In genomic region chr12:15789215-15790171, GRCh38 we compare ENCODE assay signal across 8 cellular contexts. TPM values are rescaled to one million over a fixed set of nuclear protein-coding genes. Genes with fewer than 3 reads are reported as not detected.
A peak's percentile ranks its signal among the peaks of the same experiment; 100 is the strongest.
DNase-seq lines count a peak whose midpoint lies in the region; ATAC-seq, FAIRE-seq and TF ChIP-seq lines count a peak whose summit lies in the region.

EPS8 (minus strand) TSS chr12:15789388; CDS start chr12:15682951, 106,437 bp downstream.

- H3K27ac ChIP-seq in fibroblast of lung (ENCODE audit: insufficient read depth, low read length) = peak within 1 kb of the TSS; percentile 84
- H3K27ac ChIP-seq in naive thymus-derived CD4-positive, alpha-beta T cell (ENCODE audit: low read depth, low read length) = peak within 1 kb of the TSS; percentile 63

- H3K79me2 ChIP-seq in fibroblast of lung (ENCODE audit: control insufficient read depth, insufficient read depth, low read length) = peaks cover 44% of the 10 kb centered on the region

- DNase-seq in DMS53 treated with DMSO at 0.1 percent for 48 hours (lab: John Stamatoyannopoulos, UW; ENCODE audit: unreplicated experiment) (peak; percentile 98), KBM-7 (peak; percentile 94), RCC 7860 (ENCODE audit: low spot score) (peak; percentile 80), fibroblast of lung (ENCODE audit: low read depth in 2 of 2) (peak; percentile 90 to 91)
- peak; percentile 71 to 78 for DNase-seq in activated T-helper 1 cell treated with anti-CD3 and anti-CD28 coated beads, Interleukin-2, amount 50 U/mL, for 16 hours (ENCODE audit: low read depth in 1 of 2, low spot score in 1 of 2)
- DNase-seq in naive thymus-derived CD4-positive, alpha-beta T cell = peak; percentile 82 to 92 (median 91)

- H3K9ac ChIP-seq in fibroblast of lung (ENCODE audit: insufficient read depth, low read length) = peak within 1 kb of the TSS; percentile 85

- H3K27ac Mint-ChIP-seq in naive thymus-derived CD4-positive, alpha-beta T cell = peak within 1 kb of the TSS; percentile 58 to 97 (median 84)
- peak within 1 kb of the TSS; percentile 22 for H3K27ac Mint-ChIP-seq in stimulated activated memory B cell treated with anti-CD40 and anti-IgM and Interleukin-4, amounts not matched to agents 10 μg/mL and 1 μg/mL and 100 μg/mL, for 72 hours

- H3K4me3 ChIP-seq in fibroblast of lung (replicated peaks in 1 of 4; ENCODE audit: control extremely low read depth in 1 of 4, insufficient read depth in 1 of 4, low read depth in 3 of 4, low read length in 4 of 4) = peak within 1 kb of the TSS; percentile 80 to 97 (median 91)
- H3K4me3 ChIP-seq in naive thymus-derived CD4-positive, alpha-beta T cell (ENCODE audit: low read length) = peak within 1 kb of the TSS; percentile 78

- CTCF ChIA-PET in naive thymus-derived CD4-positive, alpha-beta T cell (lab: Charles Lee) = interaction anchor here (1.3 to 1.9 kb wide), 5 partner anchors 9 to 257 kb away, joined by 3 to 5 read pairs (median 5); no protein-coding TSS in a partner anchor

- H3K27me3 ChIP-seq in fibroblast of lung (ENCODE audit: control insufficient read depth, insufficient read depth, low read length) = no peaks in the 10 kb centered on the region
- peaks cover 0 to 11% of the 10 kb centered on the region in 2 donors for H3K27me3 ChIP-seq in naive thymus-derived CD4-positive, alpha-beta T cell (ENCODE audit: control insufficient read depth in 2 of 2, insufficient read depth in 2 of 2, low read length in 2 of 2)

- no peaks in the 10 kb centered on the region for H3K36me3 Mint-ChIP-seq in naive thymus-derived CD4-positive, alpha-beta T cell
- H3K36me3 Mint-ChIP-seq in stimulated activated memory B cell treated with anti-CD40 and anti-IgM and Interleukin-4, amounts not matched to agents 10 μg/mL and 1 μg/mL and 100 μg/mL, for 72 hours = no peaks in the 10 kb centered on the region

- POLR2A ChIA-PET in naive thymus-derived CD4-positive, alpha-beta T cell (lab: Charles Lee) = interaction anchor here (0.6 to 2.1 kb wide), 6 partner anchors 21 to 1534 kb away, joined by 3 to 7 read pairs (median 3); partner anchors contain the start of genes DERA and STRAP

- H3K4me1 ChIP-seq in fibroblast of lung (ENCODE audit: control insufficient read depth, extremely low read depth, insufficient read depth, low read length) = peaks cover 2% of the 10 kb centered on the region
- H3K4me1 ChIP-seq in naive thymus-derived CD4-positive, alpha-beta T cell (ENCODE audit: control insufficient read depth in 2 of 2, insufficient read depth in 2 of 2, low read length in 2 of 2) = peaks cover 0 to 7% of the 10 kb centered on the region in 2 donors

- intact Hi-C loops in naive thymus-derived CD4-positive, alpha-beta T cell (cut with micrococcal nuclease) = loop anchor here (1.0 to 10.0 kb wide), 13 partner anchors 67 to 1532 kb away; partner anchors contain the start of genes STRAP (in 2 of the 2), ATF7IP (in 1 of the 2), C12orf60 (in 1 of the 2) and WBP11 (in 1 of the 2)

- peaks cover 10 to 17% (median 15%) of the 10 kb centered on the region in 7 donors for H3K4me1 Mint-ChIP-seq in naive thymus-derived CD4-positive, alpha-beta T cell
- peaks cover 14% of the 10 kb centered on the region for H3K4me1 Mint-ChIP-seq in stimulated activated memory B cell treated with anti-CD40 and anti-IgM and Interleukin-4, amounts not matched to agents 10 μg/mL and 1 μg/mL and 100 μg/mL, for 72 hours

- no peaks in the 10 kb centered on the region for H3K9me3 ChIP-seq in fibroblast of lung (ENCODE audit: control insufficient read depth, insufficient read depth, low read depth, low read length)
- no peaks in the 10 kb centered on the region for H3K9me3 ChIP-seq in naive thymus-derived CD4-positive, alpha-beta T cell (ENCODE audit: control insufficient read depth in 2 of 3, low read length in 3 of 3)

- H3K36me3 ChIP-seq in fibroblast of lung (ENCODE audit: control insufficient read depth, insufficient read depth, low read length) = no peaks in the 10 kb centered on the region
- H3K36me3 ChIP-seq in naive thymus-derived CD4-positive, alpha-beta T cell (ENCODE audit: control insufficient read depth in 2 of 3, insufficient read depth in 3 of 3, low read length in 3 of 3) = no peaks in the 10 kb centered on the region

- FAIRE-seq in RCC 7860 (lab: Jason Lieb, UNC) = no peak

- H3K4me2 ChIP-seq in fibroblast of lung (ENCODE audit: extremely low read depth, insufficient read depth, low read length) = peak within 1 kb of the TSS; percentile 99

- in situ Hi-C loops in KBM-7 (cut with MboI; ENCODE audit: low pct_unique_long_range_greater_than_20kb, low sequenced_read_pairs) = no loop called here

- H2AFZ ChIP-seq in fibroblast of lung (ENCODE audit: low read length) = peak within 1 kb of the TSS; percentile 92

- H3K4me3 Mint-ChIP-seq in naive thymus-derived CD4-positive, alpha-beta T cell = peak within 1 kb of the TSS; percentile 91 to 99 (median 96)
- peak within 1 kb of the TSS; percentile 87 for H3K4me3 Mint-ChIP-seq in stimulated activated memory B cell treated with anti-CD40 and anti-IgM and Interleukin-4, amounts not matched to agents 10 μg/mL and 1 μg/mL and 100 μg/mL, for 72 hours

- H4K20me1 ChIP-seq in fibroblast of lung (ENCODE audit: control insufficient read depth, extremely low read depth, insufficient read depth, low read length) = no peaks in the 10 kb centered on the region

- peaks cover 26 to 74% (median 49%) of the 10 kb centered on the region in 5 donors for H3K27me3 Mint-ChIP-seq in naive thymus-derived CD4-positive, alpha-beta T cell
- peaks cover 30% of the 10 kb centered on the region for H3K27me3 Mint-ChIP-seq in stimulated activated memory B cell treated with anti-CD40 and anti-IgM and Interleukin-4, amounts not matched to agents 10 μg/mL and 1 μg/mL and 100 μg/mL, for 72 hours

- peaks cover 0 to 3% (median 0%) of the 10 kb centered on the region in 11 donors for H3K9me3 Mint-ChIP-seq in naive thymus-derived CD4-positive, alpha-beta T cell
- H3K9me3 Mint-ChIP-seq in stimulated activated memory B cell treated with anti-CD40 and anti-IgM and Interleukin-4, amounts not matched to agents 10 μg/mL and 1 μg/mL and 100 μg/mL, for 72 hours = no peaks in the 10 kb centered on the region

- TF ChIP-seq CTCF in fibroblast of lung (conservative IDR thresholded peaks at IDR 0.05 in 1 of 2, IDR thresholded peaks at IDR 0.05 in 1 of 2; ENCODE audit: low read depth in 1 of 2, low read length in 2 of 2) = no peak

- peak; percentile 94 for ATAC-seq in GM21737 (IDR thresholded peaks at IDR 0.05; ENCODE audit: unreplicated experiment)
- ATAC-seq in naive thymus-derived CD4-positive, alpha-beta T cell = peak; percentile 95
- ATAC-seq in stimulated activated memory B cell treated with anti-CD40 and anti-IgM and Interleukin-4, amounts not matched to agents 10 μg/mL and 1 μg/mL and 100 μg/mL, for 72 hours = peak; percentile 95

RNA-seq across cellular contexts. Expression of gene EPS8, which starts in this region (rescaled TPM):
- 71.4 and 108 TPM in 2 replicates for total RNA-seq in fibroblast of lung
- 81.2 and 96.3 TPM in 2 replicates for polyA plus RNA-seq in fibroblast of lung
- 42.9 and 45.2 TPM in 2 replicates for polyA plus RNA-seq in fibroblast of lung (2012)
- polyA minus RNA-seq in fibroblast of lung (ENCODE audit: low replicate concordance) = 22.2 and 31.6 TPM in 2 replicates
- total RNA-seq in naive thymus-derived CD4-positive, alpha-beta T cell = 1 to 10 TPM; 2.0 to 3.1 (median 2.7) TPM
- 1 to 10 TPM; 1.9 to 2.5 TPM for polyA plus RNA-seq in naive thymus-derived CD4-positive, alpha-beta T cell

Comparison
In these comparisons a context has a peak if more than half of its experiments do, and no peak if none do; other contexts are left out.
1. Peak in every context shown above with its lines: DNase-seq, ATAC-seq, H3K4me3 ChIP-seq and H3K27ac ChIP-seq.
2. RNA of gene EPS8 (total RNA-seq): 71.4 to 108 TPM in fibroblast of lung; 2.0 to 3.1 TPM in naive thymus-derived CD4-positive, alpha-beta T cell; every median in the first group is over 10 times any median in the second.
3. RNA of gene EPS8 (polyA plus RNA-seq): 42.9 to 96.3 TPM in fibroblast of lung; 1.9 to 2.5 TPM in naive thymus-derived CD4-positive, alpha-beta T cell; every median in the first group is over 10 times any median in the second.